In genomic region chr3:63993653-63994079, GRCh38 we compare ENCODE assay signal across 8 cellular contexts. TPM values are rescaled to one million over a fixed set of nuclear protein-coding genes. Genes with fewer than 3 reads are reported as not detected.
DNase-seq lines count a peak whose midpoint lies in the region; ATAC-seq and TF ChIP-seq lines count a peak whose summit lies in the region.

No MANE protein-coding gene starts in this region.

- intact Hi-C loops in esophagus muscularis mucosa (cut with DNase I), result loop anchor here (2.0 to 10.0 kb wide), 3 partner anchors 31 to 129 kb away; partner anchors contain the start of genes ATXN7 and THOC7

- H3K4me1 Mint-ChIP-seq in CD8-positive, alpha-beta memory T cell, result peaks cover 39 to 66% (median 50%) of the 10 kb centered on the region in 3 donors
- H3K4me1 Mint-ChIP-seq in naive thymus-derived CD8-positive, alpha-beta T cell, result peaks cover 23 to 59% (median 38%) of the 10 kb centered on the region in 4 donors

- H3K9me3 Mint-ChIP-seq in CD8-positive, alpha-beta memory T cell, result no peaks in the 10 kb centered on the region
- H3K9me3 Mint-ChIP-seq in naive thymus-derived CD8-positive, alpha-beta T cell, result no peaks in the 10 kb centered on the region

- H3K27ac Mint-ChIP-seq in CD8-positive, alpha-beta memory T cell, result peak overlapping the region; percentile 37 to 88 (median 64)
- H3K27ac Mint-ChIP-seq in naive thymus-derived CD8-positive, alpha-beta T cell, result peak overlapping the region; percentile 44 to 92 (median 82)

- peak; percentile 23 to 73 (median 56) for DNase-seq in CD8-positive, alpha-beta memory T cell
- peak; percentile 9 for DNase-seq in NCI-H774 (lab: John Stamatoyannopoulos, UW)
- DNase-seq in activated T-cell treated with anti-CD3 and anti-CD28 coated beads for 4 hours, result peak; percentile 20
- no peak for DNase-seq in esophagus muscularis mucosa (ENCODE audit: extremely low spot score)
- peak; percentile 33 to 79 (median 57) for DNase-seq in naive thymus-derived CD8-positive, alpha-beta T cell
- peak; percentile 90 for DNase-seq in superior temporal gyrus (ENCODE audit: extremely low spot score)

- peak in 2 of 3 experiments; percentile 93 to 97 for TF ChIP-seq CTCF in esophagus muscularis mucosa (IDR thresholded peaks at IDR 0.05)

- no peak for TF ChIP-seq POLR2A in esophagus muscularis mucosa (IDR thresholded peaks at IDR 0.05; ENCODE audit: low read depth)

- H3K4me3 Mint-ChIP-seq in CD8-positive, alpha-beta memory T cell, result no peak overlapping the region
- peak overlapping the region in 1 of 10 donors; percentile 28 for H3K4me3 Mint-ChIP-seq in naive thymus-derived CD8-positive, alpha-beta T cell

- CTCF ChIA-PET in CD8-positive, alpha-beta memory T cell (lab: Charles Lee), result interaction anchor here (0.9 to 10.3 kb wide), 16 partner anchors 10 to 66 kb away, joined by 3 to 142 read pairs (median 5); partner anchors contain the start of gene PSMD6

- POLR2A ChIA-PET in CD8-positive, alpha-beta memory T cell (lab: Charles Lee), result interaction anchor here (0.6 to 2.4 kb wide), 5 partner anchors 14 to 30 kb away, joined by 3 to 13 read pairs (median 3); no protein-coding TSS in a partner anchor
- POLR2A ChIA-PET in naive thymus-derived CD8-positive, alpha-beta T cell (lab: Charles Lee), result interaction anchor here (1.4 to 3.8 kb wide), 4 partner anchors 15 to 33 kb away, joined by 4 to 22 read pairs (median 18); no protein-coding TSS in a partner anchor

- no peaks in the 10 kb centered on the region for H3K9me3 ChIP-seq in CD8-positive, alpha-beta memory T cell (ENCODE audit: low read length)
- H3K9me3 ChIP-seq in esophagus muscularis mucosa, result no peaks in the 10 kb centered on the region

- H3K4me3 ChIP-seq in CD8-positive, alpha-beta memory T cell (ENCODE audit: low read length), result no peak overlapping the region
- no peak overlapping the region for H3K4me3 ChIP-seq in esophagus muscularis mucosa

- peaks cover 85% of the 10 kb centered on the region for H3K36me3 ChIP-seq in CD8-positive, alpha-beta memory T cell (ENCODE audit: insufficient read depth, low read length)
- H3K36me3 ChIP-seq in esophagus muscularis mucosa, result peaks cover 35 to 85% (median 75%) of the 10 kb centered on the region in 4 donors

- no peak for TF ChIP-seq EP300 in esophagus muscularis mucosa (IDR thresholded peaks at IDR 0.05)

- peaks cover 17% of the 10 kb centered on the region for H3K4me1 ChIP-seq in CD8-positive, alpha-beta memory T cell (ENCODE audit: insufficient read depth, low read length)
- peaks cover 0 to 19% (median 7%) of the 10 kb centered on the region in 4 donors for H3K4me1 ChIP-seq in esophagus muscularis mucosa

- 36% methylated on average over 3 of the region's 3 CpGs for WGBS in esophagus muscularis mucosa

- H3K27me3 Mint-ChIP-seq in CD8-positive, alpha-beta memory T cell, result no peaks in the 10 kb centered on the region
- no peaks in the 10 kb centered on the region for H3K27me3 Mint-ChIP-seq in naive thymus-derived CD8-positive, alpha-beta T cell

- H3K36me3 Mint-ChIP-seq in CD8-positive, alpha-beta memory T cell, result peaks cover 13 to 96% (median 38%) of the 10 kb centered on the region in 3 donors
- H3K36me3 Mint-ChIP-seq in naive thymus-derived CD8-positive, alpha-beta T cell, result peaks cover 5 to 96% (median 28%) of the 10 kb centered on the region in 3 donors

- no peak overlapping the region for H3K27ac ChIP-seq in CD8-positive, alpha-beta memory T cell (ENCODE audit: low read depth, low read length)
- H3K27ac ChIP-seq in esophagus muscularis mucosa (replicated peaks in 1 of 4), result no peak overlapping the region

- H3K27me3 ChIP-seq in CD8-positive, alpha-beta memory T cell (ENCODE audit: insufficient read depth, low read length, poor library complexity, severe bottlenecking), result no peaks in the 10 kb centered on the region
- H3K27me3 ChIP-seq in esophagus muscularis mucosa, result no peaks in the 10 kb centered on the region

- ATAC-seq in GM19043 (IDR thresholded peaks at IDR 0.05; ENCODE audit: low read depth, unreplicated experiment) (peak; percentile 92), HG03354 (IDR thresholded peaks at IDR 0.05; ENCODE audit: poor library complexity, severe bottlenecking, unreplicated experiment) (peak; percentile 91)
- ATAC-seq in naive thymus-derived CD8-positive, alpha-beta T cell, result peak; percentile 86 to 89

RNA-seq across cellular contexts. Expression of gene PSMD6, which starts 29.6 kb away (rescaled TPM):
- total RNA-seq in CD8-positive, alpha-beta memory T cell, result 100 to 1,000 TPM; 134 to 136 TPM
- polyA plus RNA-seq in CD8-positive, alpha-beta memory T cell, result 117 TPM
- total RNA-seq in esophagus muscularis mucosa, result 10 to 100 TPM; 64.5 to 78.2 (median 70.7) TPM
- 10 to 100 TPM; 76.8 to 82.9 TPM for total RNA-seq in naive thymus-derived CD8-positive, alpha-beta T cell
- polyA plus RNA-seq in naive thymus-derived CD8-positive, alpha-beta T cell, result 100 to 1,000 TPM; 107 to 114 (median 110) TPM
